In the genomic region with DNA sequence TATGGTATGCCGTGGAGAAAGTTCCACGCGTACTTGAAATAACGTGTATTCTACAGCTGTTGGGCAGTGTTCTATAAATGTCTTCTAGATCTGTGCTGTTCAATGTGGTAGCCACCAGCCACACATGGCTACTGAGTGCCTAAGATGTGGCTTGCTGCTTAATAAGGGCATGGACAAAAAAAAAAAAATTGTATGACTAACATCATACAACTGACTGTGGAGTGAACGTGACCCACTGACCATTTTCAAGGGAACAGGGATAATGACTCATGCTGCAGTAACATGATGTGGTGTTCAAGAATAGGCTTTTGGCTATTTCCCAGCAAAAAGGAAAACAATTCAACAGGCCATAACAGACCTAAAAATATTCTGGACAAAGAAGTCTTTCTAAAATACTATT, we compare ENCODE assay signal across 11 cellular contexts. TPM values are rescaled to one million over a fixed set of nuclear protein-coding genes. Genes with fewer than 3 reads are reported as not detected.
DNase-seq lines count a peak whose midpoint lies in the region; ATAC-seq and TF ChIP-seq lines count a peak whose summit lies in the region.
"Had no signal": no experiment of that assay in that cellular context is flagged by ENCODE, and none has a peak within 500 bp of the region (broad histone marks: within the 10 kb centered on the region; RNA-seq: fewer than 3 reads in every experiment).

No MANE protein-coding gene starts in this region.

- 55 to 67% (median 62%) methylated on average over 5 of the region's 5 CpGs for WGBS in heart left ventricle, 4 donors
- 74 to 87% (median 83%) methylated on average over 5 of the region's 5 CpGs for WGBS in stomach, 5 donors

- H3K36me3 ChIP-seq in heart left ventricle (peaks cover 0 to 35% (median 31%) of the 10 kb centered on the region in 9 donors), stomach (peaks cover 9 to 33% (median 27%) of the 10 kb centered on the region in 4 donors)

- intact Hi-C loops in heart left ventricle (cut with DNase I) = no loop called here
- intact Hi-C loops in stomach (cut with DNase I; ENCODE audit: low total_unique reads) = no loop called here
- intact Hi-C loops in left colon (cut with DNase I, micrococcal nuclease) = no loop called here

- no peaks in the 10 kb centered on the region for H3K9me3 ChIP-seq in heart left ventricle
- no peaks in the 10 kb centered on the region for H3K9me3 ChIP-seq in stomach

- H3K27ac ChIP-seq in heart left ventricle (peak overlapping the region in 11 of 12 donors; percentile 8 to 68 (median 53)), stomach (peak overlapping the region in 3 of 5 donors; percentile 12 to 47 (median 43))
- H3K27ac ChIP-seq: 22Rv1 had no signal

- TF ChIP-seq POLR2A in heart left ventricle (IDR thresholded peaks at IDR 0.05) = no peak
- no peak for TF ChIP-seq POLR2A in stomach (IDR thresholded peaks at IDR 0.05)

- no peak for TF ChIP-seq EP300 in stomach (IDR thresholded peaks at IDR 0.05)

- peaks cover 0 to 32% (median 21%) of the 10 kb centered on the region in 12 donors for H3K4me1 ChIP-seq in heart left ventricle
- peaks cover 0 to 23% (median 14%) of the 10 kb centered on the region in 4 donors for H3K4me1 ChIP-seq in stomach

- H3K4me3 ChIP-seq in heart left ventricle (no peak overlapping the region), stomach (no peak overlapping the region)

- ATAC-seq in heart left ventricle = peak; percentile 87 to 93 (median 91)
- no peak for ATAC-seq in left colon

- peak; percentile 2 for DNase-seq in DMS 273 (lab: John Stamatoyannopoulos, UW; ENCODE audit: unreplicated experiment)
- no peak for DNase-seq in DMS 273 treated with DMSO at 0.1 percent for 48 hours (lab: John Stamatoyannopoulos, UW)
- DNase-seq in amniotic stem cell (lab: John Stamatoyannopoulos, UW) = peak; percentile 83
- peak in 1 of 5 donors; percentile 37 for DNase-seq in heart left ventricle
- no peak for DNase-seq in stomach
- DNase-seq in NCI-H1694 (lab: John Stamatoyannopoulos, UW) = no peak
- no peak for DNase-seq in left colon
- DNase-seq in SIG-M5 (lab: John Stamatoyannopoulos, UW) = no peak
- DNase-seq: activated CD4-positive, alpha-beta T cell treated with anti-CD3 and anti-CD28 coated beads, Interleukin-2, amount 10 ng/mL, durations not matched to agents 24 days and 14 days had no signal

- H3K27me3 ChIP-seq in heart left ventricle (no peaks in the 10 kb centered on the region), stomach (no peaks in the 10 kb centered on the region)

- TF ChIP-seq CTCF in heart left ventricle (IDR thresholded peaks at IDR 0.05) (no peak), stomach (IDR thresholded peaks at IDR 0.05) (no peak)

RNA-seq across cellular contexts. Expression of a gene that starts 13.0 kb away (rescaled TPM):
- 10 to 100 TPM in 8 of 9 donors, 1 to 10 TPM in 1; 8.7 to 16.2 (median 12.9) TPM for total RNA-seq in heart left ventricle
- polyA plus RNA-seq in heart left ventricle = 1 to 10 TPM; 5.9 to 9.1 TPM
- 10 to 100 TPM in 2 of 5 donors, 1 to 10 TPM in 3; 5.8 to 29.7 (median 7.0) TPM for total RNA-seq in stomach
- polyA plus RNA-seq in stomach = 1 to 10 TPM; 3.3 to 5.4 (median 3.7) TPM
- 10 to 100 TPM in 1 of 2 donors, 1 to 10 TPM in 1; 6.3 to 10.0 TPM for total RNA-seq in left colon

RNA-seq across cellular contexts. Expression of a gene that starts 41.7 kb away (rescaled TPM):
- total RNA-seq in heart left ventricle (not detected), stomach (not detected), left colon (not detected)
- polyA plus RNA-seq in heart left ventricle (not detected), stomach (not detected)
- total RNA-seq: activated CD4-positive, alpha-beta T cell treated with anti-CD3 and anti-CD28 coated beads, Interleukin-2, amount 10 ng/mL, durations not matched to agents 24 days and 14 days had no signal
- polyA plus RNA-seq: neural cell had no signal

Comparison
In these comparisons a context has a peak if more than half of its experiments do, and no peak if none do; other contexts are left out.
1. DNase-seq: peak in DMS 273 (single experiment) and amniotic stem cell (single experiment); none in DMS 273 treated with DMSO at 0.1 percent for 48 hours (single experiment), stomach (single experiment), NCI-H1694 (single experiment), left colon (0 of 2) and SIG-M5 (single experiment).